In genomic region chr6:79818471-79818870, GRCh38 we compare ENCODE assay signal across 17 cellular contexts.
DNase-seq lines count a peak whose midpoint lies in the region; ATAC-seq, FAIRE-seq and TF ChIP-seq lines count a peak whose summit lies in the region.
"Had no signal": no experiment of that assay in that cellular context is flagged by ENCODE, and none has a peak within 500 bp of the region (broad histone marks: within the 10 kb centered on the region; RNA-seq: fewer than 3 reads in every experiment).

No MANE protein-coding gene starts in this region.

- no peaks in the 10 kb centered on the region for H3K9me1 ChIP-seq in K562 (ENCODE audit: control insufficient read depth, insufficient read depth, low read length)

- WGBS in K562 (ENCODE audit: insufficient coverage, low coverage, missing lambda C conversion rate): 0% methylated on average over 3 of the region's 3 CpGs

- H3K27me3 ChIP-seq in K562 (ENCODE audit: control insufficient read depth in 2 of 2, insufficient read depth in 2 of 2, low read length in 2 of 2): peaks cover 3 to 8% of the 10 kb centered on the region in 2 experiments; a peak in 2 of 5 replicates
- H3K27me3 ChIP-seq: SJCRH30 had no signal

- TF ChIP-seq CTCF in K562 (IDR thresholded peaks at IDR 0.05 in 2 of 3, conservative IDR thresholded peaks at IDR 0.05 in 1 of 3; ENCODE audit: insufficient read depth in 2 of 3, low read depth in 1 of 3, low read length in 3 of 3): no peak
- no peak for TF ChIP-seq CTCF in fibroblast of the aortic adventitia (IDR thresholded peaks at IDR 0.05; ENCODE audit: insufficient read depth, low read length)
- no peak for TF ChIP-seq CTCF in mucosa of descending colon (IDR thresholded peaks at IDR 0.05)

- H3K27ac ChIP-seq in K562 (ENCODE audit: extremely low read depth, low read depth, low read length): no peak overlapping the region
- H3K27ac ChIP-seq: C4-2B, SJCRH30 had no signal

- H3K9me3 ChIP-seq in K562 (replicated peaks; ENCODE audit: control insufficient read depth, insufficient read depth, low read depth, low read length) (no peaks in the 10 kb centered on the region), mucosa of descending colon (no peaks in the 10 kb centered on the region)
- H3K9me3 ChIP-seq: SJCRH30 had no signal

- H3K4me1 Mint-ChIP-seq in activated CD4-positive, alpha-beta memory T cell treated with anti-CD3 and anti-CD28 coated beads for 36 hours (ENCODE audit: low read depth): no peaks in the 10 kb centered on the region

- H3K4me1 ChIP-seq in K562 (replicated peaks in 1 of 2; ENCODE audit: control insufficient read depth in 2 of 2, insufficient read depth in 2 of 2, low read length in 2 of 2): no peaks in the 10 kb centered on the region
- H3K4me1 ChIP-seq in mucosa of descending colon (ENCODE audit: low read depth): no peaks in the 10 kb centered on the region
- H3K4me1 ChIP-seq: SJCRH30 had no signal

- no peak for TF ChIP-seq EP300 in Ishikawa (IDR thresholded peaks at IDR 0.05; ENCODE audit: borderline replicate concordance)
- TF ChIP-seq EP300 in K562 (IDR thresholded peaks at IDR 0.05; ENCODE audit: low read length): no peak

- no peaks in the 10 kb centered on the region for H3K36me3 Mint-ChIP-seq in activated CD4-positive, alpha-beta memory T cell treated with anti-CD3 and anti-CD28 coated beads for 36 hours

- CTCF ChIA-PET in K562 (lab: Yijun Ruan, JAX; ENCODE audit: low intra/inter-chr PET ratio): no interaction called here
- CTCF ChIA-PET in activated CD4-positive, alpha-beta memory T cell treated with anti-CD3 and anti-CD28 coated beads for 36 hours (lab: Charles Lee): interaction anchor here (0.7 to 1.3 kb wide), 3 partner anchors 36 to 52 kb away, joined by 3 read pairs; no protein-coding TSS in a partner anchor

- H3K27me3 Mint-ChIP-seq in activated CD4-positive, alpha-beta memory T cell treated with anti-CD3 and anti-CD28 coated beads for 36 hours: peaks cover 8% of the 10 kb centered on the region

- TF ChIP-seq POLR2A in K562 (conservative IDR thresholded peaks at IDR 0.05): no peak

- H3K27ac Mint-ChIP-seq in activated CD4-positive, alpha-beta memory T cell treated with anti-CD3 and anti-CD28 coated beads for 36 hours: no peak overlapping the region

- H3K4me3 ChIP-seq in K562: no peak overlapping the region
- H3K4me3 ChIP-seq in fibroblast of the aortic adventitia (ENCODE audit: low read depth, low read length): no peak overlapping the region
- no peak overlapping the region for H3K4me3 ChIP-seq in mucosa of descending colon
- H3K4me3 ChIP-seq: SJCRH30 had no signal

- no peaks in the 10 kb centered on the region for H3K36me3 ChIP-seq in K562 (ENCODE audit: control insufficient read depth, insufficient read depth, low read length)
- no peaks in the 10 kb centered on the region for H3K36me3 ChIP-seq in mucosa of descending colon (ENCODE audit: low read depth)
- H3K36me3 ChIP-seq: SJCRH30 had no signal

- TF ChIP-seq RAD21 in Ishikawa (IDR thresholded peaks at IDR 0.05; ENCODE audit: low read depth) (no peak), K562 (CRISPR knock-in tag; conservative IDR thresholded peaks at IDR 0.05 in 1 of 2, IDR thresholded peaks at IDR 0.05 in 1 of 2) (no peak)

- no TSS peak for BruUV-seq in K562 (replicated peaks; lab: Mats Ljungman, UMichigan)

- H3K4me3 Mint-ChIP-seq in activated CD4-positive, alpha-beta memory T cell treated with anti-CD3 and anti-CD28 coated beads for 36 hours: no peak overlapping the region

- H3K9ac ChIP-seq in K562 (ENCODE audit: insufficient read depth in 1 of 2, low read depth in 2 of 2, low read length in 2 of 2): no peak overlapping the region

- H3K79me2 ChIP-seq in K562 (ENCODE audit: control insufficient read depth, insufficient read depth, low read length): no peaks in the 10 kb centered on the region

- H3K4me2 ChIP-seq in K562 (ENCODE audit: insufficient read depth, low read length): no peak overlapping the region

- POLR2A ChIA-PET in K562 (lab: Yijun Ruan, JAX): interaction anchor here (0.6 kb wide), 2 partner anchors 11 to 18 kb away, joined by 3 read pairs; no protein-coding TSS in a partner anchor
- POLR2A ChIA-PET in activated CD4-positive, alpha-beta memory T cell treated with anti-CD3 and anti-CD28 coated beads for 36 hours (lab: Charles Lee): no interaction called here

- no peaks in the 10 kb centered on the region for H3K9me3 Mint-ChIP-seq in activated CD4-positive, alpha-beta memory T cell treated with anti-CD3 and anti-CD28 coated beads for 36 hours

- no peak overlapping the region for H2AFZ ChIP-seq in K562 (ENCODE audit: low read depth, low read length)

- DNase-seq in NCI-H345 (lab: John Stamatoyannopoulos, UW) (peak; percentile 45), NCI-H345 treated with DMSO at 0.1 percent for 48 hours (lab: John Stamatoyannopoulos, UW; ENCODE audit: unreplicated experiment) (no peak), K562 (ENCODE audit: extremely low read depth in 1 of 4, low spot score in 3 of 4) (no peak), fibroblast of the aortic adventitia (ENCODE audit: low read depth) (peak; percentile 8), mucosa of descending colon (no peak), sciatic nerve (ENCODE audit: low spot score) (no peak)
- DNase-seq in activated CD4-positive, alpha-beta memory T cell treated with anti-CD3 and anti-CD28 coated beads for 36 hours: no peak
- DNase-seq: NCI-H1417 treated with DMSO at 0.1 percent for 48 hours; NCI-H187; NCI-H2107; NCI-H2227 treated with DMSO at 0.1 percent for 48 hours; NK-92 treated with Interleukin-12 subunit alpha and Interleukin-12 subunit beta, amount 100 ng/mL, for 24 hours; SJCRH30 had no signal

- no peak for FAIRE-seq in K562 (lab: Jason Lieb, UNC)
- FAIRE-seq: HTR-8/SVneo had no signal

- intact Hi-C loops in K562 (cut with micrococcal nuclease) (no loop called here), mucosa of descending colon (cut with DNase I, micrococcal nuclease) (no loop called here), sciatic nerve (cut with DNase I) (no loop called here)
- intact Hi-C loops in activated CD4-positive, alpha-beta memory T cell treated with anti-CD3 and anti-CD28 coated beads for 36 hours (cut with micrococcal nuclease): no loop called here

- H4K20me1 ChIP-seq in K562 (replicated peaks; ENCODE audit: control insufficient read depth, insufficient read depth, low read length): no peaks in the 10 kb centered on the region

- ATAC-seq in K562 (no peak), mucosa of descending colon (no peak), sciatic nerve (no peak)
- ATAC-seq: Panc1 had no signal

- in situ Hi-C loops in K562 (cut with MboI): no loop called here

TF ChIP-seq in Ishikawa, 13 proteins besides CTCF, POLR2A, EP300 and RAD21:
- TF ChIP-seq NFIC (IDR thresholded peaks at IDR 0.05): peak; percentile 56
- no peak for TF ChIP-seq TAF1 (IDR thresholded peaks at IDR 0.05; ENCODE audit: low read depth)

TF ChIP-seq in K562, 482 proteins besides CTCF, POLR2A, EP300 and RAD21:
- TF ChIP-seq NFIC (IDR thresholded peaks at IDR 0.05) (peak; percentile 36; the same call in 1 of the 2 replicates), MTA2 (IDR thresholded peaks at IDR 0.05; ENCODE audit: low read depth) (no peak)
TF ChIP-seq in K562: peak in this region for 1.

Comparison
In these comparisons a context has a peak if more than half of its experiments do, and no peak if none do; other contexts are left out.
1. DNase-seq: peak in NCI-H345 (single experiment) and fibroblast of the aortic adventitia (single experiment); none in NCI-H345 treated with DMSO at 0.1 percent for 48 hours (single experiment), K562 (0 of 4), mucosa of descending colon (0 of 3), activated CD4-positive, alpha-beta memory T cell treated with anti-CD3 and anti-CD28 coated beads for 36 hours (single experiment) and sciatic nerve (single experiment).